In genomic region chr6:34074064-34074739, GRCh38 we compare ENCODE assay signal across 1 cellular context.
TF ChIP-seq lines count a peak whose summit lies in the region.

No MANE protein-coding gene starts in this region.

TF ChIP-seq in HCT116, 20 proteins besides CTCF, POLR2A, EP300 and RAD21 (continued from another document):
- no peak for TF ChIP-seq ATF3 (IDR thresholded peaks at IDR 0.05)
- TF ChIP-seq POLR2AphosphoS5 (IDR thresholded peaks at IDR 0.05; ENCODE audit: low read depth, low read length), result no peak
- no peak for TF ChIP-seq TCF7L2 (IDR thresholded peaks at IDR 0.05; ENCODE audit: borderline replicate concordance, extremely low read depth, insufficient read depth, insufficient read length)
- no peak for TF ChIP-seq ZBTB33 (IDR thresholded peaks at IDR 0.05; ENCODE audit: extremely low read depth, insufficient replicate concordance, low read length)
